8 cellular contexts compared by ENCODE assay signal in genomic region chrX:3699841-3700381, GRCh38. TPM values are rescaled to one million over a fixed set of nuclear protein-coding genes. Genes with fewer than 3 reads are reported as not detected.
DNase-seq lines count a peak whose midpoint lies in the region; ATAC-seq and TF ChIP-seq lines count a peak whose summit lies in the region.

No MANE protein-coding gene starts in this region.

- no peaks in the 10 kb centered on the region for H3K27me3 ChIP-seq in left lung
- H3K27me3 ChIP-seq in aorta (ENCODE audit: control insufficient read depth in 1 of 2, insufficient read depth in 2 of 2, low read length in 1 of 2): no peaks in the 10 kb centered on the region
- H3K27me3 ChIP-seq in Caco-2 (replicated peaks; ENCODE audit: control insufficient read depth, insufficient read depth, low read length): no peaks in the 10 kb centered on the region

- TF ChIP-seq CTCF in left lung (IDR thresholded peaks at IDR 0.05) (no peak), Caco-2 (IDR thresholded peaks at IDR 0.05; ENCODE audit: insufficient read depth in 1 of 2, low read depth in 1 of 2, low read length in 1 of 2, severe bottlenecking in 1 of 2, unreplicated experiment in 1 of 2) (no peak)

- peaks cover 45% of the 10 kb centered on the region for H3K36me3 Mint-ChIP-seq in T-helper 1 cell treated with Interleukin-12 subunit alpha and Interleukin-12 subunit beta and Interleukin-4 antibody, amounts not matched to agents 30 μg/mL and 1 μg/mL, for 36 hours (ENCODE audit: low read depth)
- peaks cover 9% of the 10 kb centered on the region for H3K36me3 Mint-ChIP-seq in Caco-2 (ENCODE audit: insufficient read depth, unreplicated experiment)

- peak overlapping the region; percentile 82 for H3K4me3 Mint-ChIP-seq in T-helper 1 cell treated with Interleukin-12 subunit alpha and Interleukin-12 subunit beta and Interleukin-4 antibody, amounts not matched to agents 30 μg/mL and 1 μg/mL, for 36 hours
- H3K4me3 Mint-ChIP-seq in Caco-2 (ENCODE audit: unreplicated experiment): no peak overlapping the region

- WGBS in aorta, 2 donors: 4 to 17% methylated on average over 9 of the region's 9 CpGs

- no peaks in the 10 kb centered on the region for H3K9me3 Mint-ChIP-seq in T-helper 1 cell treated with Interleukin-12 subunit alpha and Interleukin-12 subunit beta and Interleukin-4 antibody, amounts not matched to agents 30 μg/mL and 1 μg/mL, for 36 hours
- no peaks in the 10 kb centered on the region for H3K9me3 Mint-ChIP-seq in Caco-2 (ENCODE audit: unreplicated experiment)

- peak overlapping the region; percentile 77 to 84 for H3K27ac ChIP-seq in left lung
- H3K27ac ChIP-seq in aorta (ENCODE audit: low read depth in 1 of 2, low read length in 2 of 2): peak overlapping the region in 1 of 2 donors; percentile 11

- H3K9me3 ChIP-seq in left lung (no peaks in the 10 kb centered on the region), aorta (ENCODE audit: control insufficient read depth, low read length) (no peaks in the 10 kb centered on the region), Caco-2 (no peaks in the 10 kb centered on the region)

- no peaks in the 10 kb centered on the region for H3K27me3 Mint-ChIP-seq in T-helper 1 cell treated with Interleukin-12 subunit alpha and Interleukin-12 subunit beta and Interleukin-4 antibody, amounts not matched to agents 30 μg/mL and 1 μg/mL, for 36 hours (ENCODE audit: low read depth)
- H3K27me3 Mint-ChIP-seq in Caco-2 (ENCODE audit: insufficient read depth, unreplicated experiment): no peaks in the 10 kb centered on the region

- POLR2A ChIA-PET in Caco-2 (lab: Charles Lee): no interaction called here

- H3K4me3 ChIP-seq in left lung: peak overlapping the region; percentile 8 to 30
- H3K4me3 ChIP-seq in aorta (ENCODE audit: low read length in 2 of 2): peak overlapping the region; percentile 41 to 48
- H3K4me3 ChIP-seq in Caco-2 (ENCODE audit: low read depth, low read length): no peak overlapping the region

- ATAC-seq in GM18870 (IDR thresholded peaks at IDR 0.05; ENCODE audit: unreplicated experiment) (peak; percentile 76), HG02852 (IDR thresholded peaks at IDR 0.05; ENCODE audit: unreplicated experiment) (peak; percentile 76), left lung (peak; percentile 32), aorta (ENCODE audit: low FRiP score) (peak; percentile 39)

- CTCF ChIA-PET in Caco-2 (lab: Charles Lee): no interaction called here

- H3K4me1 ChIP-seq in left lung: peaks cover 0 to 4% of the 10 kb centered on the region in 2 donors
- no peaks in the 10 kb centered on the region for H3K4me1 ChIP-seq in aorta (ENCODE audit: control insufficient read depth in 1 of 2, insufficient read depth in 2 of 2, low read length in 2 of 2)
- peaks cover 10% of the 10 kb centered on the region; the same call in 1 of the 2 replicates for H3K4me1 ChIP-seq in Caco-2

- intact Hi-C loops in left lung (cut with DNase I) (no loop called here), aorta (cut with DNase I) (no loop called here), Caco-2 (cut with micrococcal nuclease; ENCODE audit: unreplicated experiment) (loop anchor here (5.0 kb wide), 1 partner anchor 38 kb away; no protein-coding TSS in a partner anchor)

- H3K27ac Mint-ChIP-seq in T-helper 1 cell treated with Interleukin-12 subunit alpha and Interleukin-12 subunit beta and Interleukin-4 antibody, amounts not matched to agents 30 μg/mL and 1 μg/mL, for 36 hours: peak overlapping the region; percentile 92
- no peak overlapping the region for H3K27ac Mint-ChIP-seq in Caco-2 (ENCODE audit: unreplicated experiment)

- no TSS peak for BruUV-seq in Caco-2 (replicated peaks; lab: Mats Ljungman, UMichigan)

- peaks cover 49% of the 10 kb centered on the region for H3K4me1 Mint-ChIP-seq in T-helper 1 cell treated with Interleukin-12 subunit alpha and Interleukin-12 subunit beta and Interleukin-4 antibody, amounts not matched to agents 30 μg/mL and 1 μg/mL, for 36 hours (ENCODE audit: low read depth)
- no peaks in the 10 kb centered on the region for H3K4me1 Mint-ChIP-seq in Caco-2 (ENCODE audit: low read depth, unreplicated experiment)

- H3K36me3 ChIP-seq in left lung: no peaks in the 10 kb centered on the region
- H3K36me3 ChIP-seq in aorta (ENCODE audit: control insufficient read depth in 1 of 2, insufficient read depth in 2 of 2, low read length in 1 of 2): no peaks in the 10 kb centered on the region
- H3K36me3 ChIP-seq in Caco-2 (ENCODE audit: control insufficient read depth, insufficient read depth, low read length): no peaks in the 10 kb centered on the region

- DNase-seq in left lung: no peak
- DNase-seq in aorta: no peak
- DNase-seq in SW 1271 (lab: John Stamatoyannopoulos, UW): no peak
- DNase-seq in NCI-H2029 treated with DMSO at 0.1 percent for 48 hours (lab: John Stamatoyannopoulos, UW): no peak
- DNase-seq in Caco-2: no peak

RNA-seq across cellular contexts. Expression of gene PRKX, which starts 13.5 kb away (rescaled TPM):
- total RNA-seq in left lung (10 to 100 TPM; 13.8 to 23.6 TPM), aorta (10 to 100 TPM; 18.8 to 19.1 TPM), Caco-2 (2022) (20.3 and 23.3 TPM in 2 replicates)
- 10 to 100 TPM in 1 of 2 donors, 1 to 10 TPM in 1; 6.0 to 10.3 TPM for polyA plus RNA-seq in aorta
